ENCODE assay signal across 8 cellular contexts in the genomic region with DNA sequence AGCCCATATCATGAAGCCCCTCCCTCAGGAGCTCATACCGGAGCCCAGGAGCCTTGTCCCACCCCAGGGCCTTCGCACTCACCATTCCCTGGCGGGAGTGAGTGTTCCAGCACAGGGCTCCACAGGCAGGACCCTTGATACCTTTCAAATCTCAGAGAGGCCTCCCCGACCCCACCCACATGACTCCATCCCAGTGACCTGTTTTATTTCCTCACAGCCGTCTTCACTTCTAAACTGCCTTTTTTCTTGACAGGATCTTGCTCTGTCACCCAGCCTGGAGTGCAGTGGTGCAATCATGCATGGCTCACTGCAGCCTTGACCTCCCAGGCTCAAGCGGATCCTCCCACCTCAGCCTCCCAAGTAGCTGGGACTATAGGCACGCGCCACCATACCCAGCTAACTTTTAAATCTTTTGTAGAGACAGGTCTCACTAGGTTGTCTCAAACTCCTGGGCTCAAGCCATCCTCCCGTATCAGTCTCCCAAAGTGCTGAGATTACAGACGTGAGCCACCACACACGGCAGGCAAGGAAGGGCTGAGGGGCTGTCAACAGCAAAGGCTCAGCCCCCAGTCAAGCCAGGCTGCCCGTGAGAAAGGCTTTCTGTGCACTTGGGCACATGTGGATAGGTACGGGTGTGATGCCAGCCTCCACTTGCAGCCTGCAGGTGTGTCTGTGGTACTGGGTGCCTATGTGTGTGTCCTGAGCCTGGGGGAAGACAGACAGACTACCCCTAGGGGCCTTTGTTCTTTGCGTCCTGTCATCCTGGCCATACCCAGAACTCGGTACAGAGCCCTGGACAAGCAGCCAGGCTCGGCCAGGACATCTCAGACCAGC. TPM values are rescaled to one million over a fixed set of nuclear protein-coding genes. Genes with fewer than 3 reads are reported as not detected.
DNase-seq lines count a peak whose midpoint lies in the region; ATAC-seq and TF ChIP-seq lines count a peak whose summit lies in the region.
"Had no signal": no experiment of that assay in that cellular context is flagged by ENCODE, and none has a peak within 500 bp of the region (broad histone marks: within the 10 kb centered on the region; RNA-seq: fewer than 3 reads in every experiment).

No MANE protein-coding gene starts in this region.

- H3K27ac Mint-ChIP-seq in central memory CD8-positive, alpha-beta T cell (ENCODE audit: low read depth): peak overlapping the region; percentile 16
- H3K27ac Mint-ChIP-seq in osteocyte (ENCODE audit: unreplicated experiment): peak overlapping the region; percentile 100

- no peak overlapping the region for H3K4me3 Mint-ChIP-seq in central memory CD8-positive, alpha-beta T cell
- H3K4me3 Mint-ChIP-seq in osteocyte (ENCODE audit: unreplicated experiment): no peak overlapping the region
- H3K4me3 Mint-ChIP-seq: activated naive CD8-positive, alpha-beta T cell treated with anti-CD3 and anti-CD28 coated beads, Interleukin-2, amount 10 ng/mL, durations not matched to agents 7 days and 5 days had no signal

- peaks cover 31% of the 10 kb centered on the region for H3K36me3 Mint-ChIP-seq in central memory CD8-positive, alpha-beta T cell (ENCODE audit: insufficient read depth)
- H3K36me3 Mint-ChIP-seq in osteocyte (ENCODE audit: unreplicated experiment): peaks cover 30% of the 10 kb centered on the region

- DNase-seq in ELR (ENCODE audit: low read depth) (peak; percentile 79), M059J (ENCODE audit: low read depth) (peak; percentile 28), osteocyte (ENCODE audit: extremely low spot score, unreplicated experiment) (no peak), AG08395 (ENCODE audit: low spot score) (no peak)
- DNase-seq in central memory CD8-positive, alpha-beta T cell (ENCODE audit: low spot score in 2 of 2): no peak
- DNase-seq in activated effector memory CD4-positive, alpha-beta T cell treated with anti-CD3 and anti-CD28 coated beads, Interleukin-2, amount 50 U/mL, for 16 hours: no peak
- no peak for DNase-seq in stimulated activated CD8-positive, alpha-beta memory T cell treated with anti-CD3 and anti-CD28 coated beads, Interleukin-4, amount 100 ng/mL, for 48 hours

- peaks cover 33% of the 10 kb centered on the region for H3K4me1 Mint-ChIP-seq in central memory CD8-positive, alpha-beta T cell
- peaks cover 65% of the 10 kb centered on the region for H3K4me1 Mint-ChIP-seq in osteocyte (ENCODE audit: unreplicated experiment)

- no peak for TF ChIP-seq CTCF in osteocyte (IDR thresholded peaks at IDR 0.05)

- ATAC-seq in central memory CD8-positive, alpha-beta T cell (replicated peaks; ENCODE audit: extremely low read depth, poor library complexity, severe bottlenecking): no peak

- H3K27me3 Mint-ChIP-seq in central memory CD8-positive, alpha-beta T cell: no peaks in the 10 kb centered on the region
- no peaks in the 10 kb centered on the region for H3K27me3 Mint-ChIP-seq in osteocyte (ENCODE audit: unreplicated experiment)
- H3K27me3 Mint-ChIP-seq: activated naive CD8-positive, alpha-beta T cell treated with anti-CD3 and anti-CD28 coated beads, Interleukin-2, amount 10 ng/mL, durations not matched to agents 7 days and 5 days had no signal

- no peaks in the 10 kb centered on the region for H3K9me3 Mint-ChIP-seq in central memory CD8-positive, alpha-beta T cell
- no peaks in the 10 kb centered on the region for H3K9me3 Mint-ChIP-seq in osteocyte (ENCODE audit: unreplicated experiment)
- H3K9me3 Mint-ChIP-seq: activated naive CD8-positive, alpha-beta T cell treated with anti-CD3 and anti-CD28 coated beads, Interleukin-2, amount 10 ng/mL, durations not matched to agents 7 days and 5 days had no signal

RNA-seq across cellular contexts. Expression of gene RPL3, which starts 9.3 kb away (rescaled TPM):
- 627 and 755 TPM in 2 replicates for total RNA-seq in M059J (2014; rRNA removed; shearing (Covaris generic))
- total RNA-seq in osteocyte: 1,770 and 1,792 TPM in 2 replicates

RNA-seq across cellular contexts. Expression of gene SYNGR1, which starts 39.7 kb away (rescaled TPM):
- total RNA-seq in M059J (2014; rRNA removed; shearing (Covaris generic)): 13.6 and 14.9 TPM in 2 replicates
- total RNA-seq in osteocyte: 24.0 and 26.6 TPM in 2 replicates

Comparison
In these comparisons a context has a peak if more than half of its experiments do, and no peak if none do; other contexts are left out.
1. DNase-seq: peak in ELR (single experiment) and M059J (single experiment); none in central memory CD8-positive, alpha-beta T cell (0 of 2), osteocyte (single experiment), AG08395 (single experiment), activated effector memory CD4-positive, alpha-beta T cell treated with anti-CD3 and anti-CD28 coated beads, Interleukin-2, amount 50 U/mL, for 16 hours (single experiment) and stimulated activated CD8-positive, alpha-beta memory T cell treated with anti-CD3 and anti-CD28 coated beads, Interleukin-4, amount 100 ng/mL, for 48 hours (single experiment).